In genomic region chr16:2009791-2010510, GRCh38 we compare ENCODE assay signal across 8 cellular contexts. TPM values are rescaled to one million over a fixed set of nuclear protein-coding genes. Genes with fewer than 3 reads are reported as not detected.
DNase-seq lines count a peak whose midpoint lies in the region; ATAC-seq and TF ChIP-seq lines count a peak whose summit lies in the region.

Gene ZNF598 (minus strand): TSS chr16:2009821.

- DNase-seq in CD1c-positive myeloid dendritic cell (ENCODE audit: extremely low spot score) (peak; percentile 94), HS-5 (ENCODE audit: low read depth) (peak; percentile 40), OCI-LY7 (ENCODE audit: low spot score) (peak; percentile 92)
- DNase-seq in activated T-cell treated with anti-CD3 and anti-CD28 coated beads, Interleukin-2, amount 50 U/mL, for 4 hours: peak; percentile 76
- peak; percentile 50 to 78 for DNase-seq in stimulated activated CD8-positive, alpha-beta memory T cell treated with anti-CD3 and anti-CD28 coated beads, Interleukin-7, amount 100 ng/mL, for 4 hours (ENCODE audit: low read depth in 2 of 2)

- H4K20me1 ChIP-seq in OCI-LY7 (ENCODE audit: insufficient read depth, low read length): peaks cover 10% of the 10 kb centered on the region; the same call in 1 of the 2 replicates

- peak within 1 kb of the TSS; percentile 100 for H3K4me2 ChIP-seq in OCI-LY7 (ENCODE audit: low read length)

- H3K4me1 Mint-ChIP-seq in activated T-cell treated with anti-CD3 and anti-CD28 coated beads, Interleukin-2, amount 50 U/mL, for 4 hours (ENCODE audit: low read depth): peaks cover 35% of the 10 kb centered on the region

- H3K27ac ChIP-seq in OCI-LY7 (ENCODE audit: low read depth, low read length, poor library complexity, severe bottlenecking) (peak within 1 kb of the TSS; percentile 66), muscle layer of duodenum (ENCODE audit: low read length) (peak within 1 kb of the TSS; percentile 85)

- no peaks in the 10 kb centered on the region for H3K9me3 Mint-ChIP-seq in activated T-cell treated with anti-CD3 and anti-CD28 coated beads, Interleukin-2, amount 50 U/mL, for 4 hours

- H3K4me1 ChIP-seq in OCI-LY7 (ENCODE audit: insufficient read depth, low read length, poor library complexity, severe bottlenecking) (peaks cover 27% of the 10 kb centered on the region), muscle layer of duodenum (ENCODE audit: control insufficient read depth in 1 of 2, insufficient read depth in 2 of 2, low read length in 2 of 2) (peaks cover 21 to 49% of the 10 kb centered on the region in 2 donors)

- BruUV-seq in OCI-LY7 (replicated peaks; lab: Mats Ljungman, UMichigan): TSS peak; percentile 97

- CTCF ChIA-PET in OCI-LY7 (lab: Charles Lee; ENCODE audit: unreplicated experiment): no interaction called here

- H3K9me3 ChIP-seq in OCI-LY7 (ENCODE audit: low read length) (no peaks in the 10 kb centered on the region), muscle layer of duodenum (ENCODE audit: control insufficient read depth in 1 of 2, low read length in 2 of 2) (no peaks in the 10 kb centered on the region)

- no peaks in the 10 kb centered on the region for H3K9me2 ChIP-seq in OCI-LY7 (ENCODE audit: insufficient read depth, low read length)

- H3K36me3 ChIP-seq in OCI-LY7 (ENCODE audit: insufficient read depth, low read length) (peaks cover 13% of the 10 kb centered on the region; the same call in 1 of the 2 replicates), muscle layer of duodenum (ENCODE audit: control insufficient read depth in 1 of 2, insufficient read depth in 2 of 2, low read length in 2 of 2) (no peaks in the 10 kb centered on the region)

- no peaks in the 10 kb centered on the region for H3K27me3 ChIP-seq in muscle layer of duodenum (ENCODE audit: low read depth, low read length)

- peaks cover 11% of the 10 kb centered on the region for H3K36me3 Mint-ChIP-seq in activated T-cell treated with anti-CD3 and anti-CD28 coated beads, Interleukin-2, amount 50 U/mL, for 4 hours (ENCODE audit: insufficient read depth)

- peaks cover 42% of the 10 kb centered on the region for H3K79me2 ChIP-seq in OCI-LY7 (ENCODE audit: insufficient read depth, low read depth, low read length)

- peak within 1 kb of the TSS; percentile 80; the same call in 1 of the 2 replicates for H2AFZ ChIP-seq in OCI-LY7 (ENCODE audit: low read length)

- no peaks in the 10 kb centered on the region for H3K27me3 Mint-ChIP-seq in activated T-cell treated with anti-CD3 and anti-CD28 coated beads, Interleukin-2, amount 50 U/mL, for 4 hours (ENCODE audit: low read depth)

- peak; percentile 86 for ATAC-seq in GM19397 (IDR thresholded peaks at IDR 0.05; ENCODE audit: unreplicated experiment)
- ATAC-seq in activated T-cell treated with anti-CD3 and anti-CD28 coated beads, Interleukin-2, amount 50 U/mL, for 4 hours: peak; percentile 95 to 96
- ATAC-seq in esophagus mucosa: peak; percentile 77

- intact Hi-C loops in OCI-LY7 (cut with micrococcal nuclease; ENCODE audit: unreplicated experiment): loop anchor here (2.0 kb wide), 1 partner anchor 67 kb away; the partner anchor contains the start of gene MSRB1

- H3K4me3 ChIP-seq in OCI-LY7 (ENCODE audit: low read depth, low read length, poor library complexity, severe bottlenecking) (peak within 1 kb of the TSS; percentile 93), muscle layer of duodenum (ENCODE audit: low read depth in 1 of 2, low read length in 2 of 2) (peak within 1 kb of the TSS; percentile 80 to 87)

- H3K4me3 Mint-ChIP-seq in activated T-cell treated with anti-CD3 and anti-CD28 coated beads, Interleukin-2, amount 50 U/mL, for 4 hours: peak within 1 kb of the TSS; percentile 94

- POLR2A ChIA-PET in OCI-LY7 (lab: Charles Lee): no interaction called here

- no peak for TF ChIP-seq CTCF in OCI-LY7 (conservative IDR thresholded peaks at IDR 0.05; ENCODE audit: low read length)

RNA-seq across cellular contexts. Expression of gene ZNF598, which starts in this region (rescaled TPM):
- total RNA-seq in OCI-LY7 (2014; rRNA removed; shearing (Covaris generic)): 26.3 and 37.2 TPM in 2 replicates
- total RNA-seq in OCI-LY7 (2022) (80.4 and 83.8 TPM in 2 replicates), esophagus mucosa (41.0 TPM)
- 100 to 1,000 TPM; 118 to 127 (median 126) TPM for total RNA-seq in activated T-cell treated with anti-CD3 and anti-CD28 coated beads, Interleukin-2, amount 50 U/mL, for 4 hours

Comparison
In these comparisons a context has a peak if more than half of its experiments do, and no peak if none do; other contexts are left out.
1. Peak in every context shown above with its lines: DNase-seq, ATAC-seq, H3K4me3 ChIP-seq and H3K27ac ChIP-seq.
2. DNase-seq: peak in every context shown above with its lines; median percentile 94 in CD1c-positive myeloid dendritic cell; 92 in OCI-LY7; 76 in activated T-cell treated with anti-CD3 and anti-CD28 coated beads, Interleukin-2, amount 50 U/mL, for 4 hours; 64 in stimulated activated CD8-positive, alpha-beta memory T cell treated with anti-CD3 and anti-CD28 coated beads, Interleukin-7, amount 100 ng/mL, for 4 hours; 40 in HS-5.